1 cellular context compared by ENCODE assay signal in genomic region chr7:1355568-1356340, GRCh38.
TF ChIP-seq lines count a peak whose summit lies in the region.

No MANE protein-coding gene starts in this region.

TF ChIP-seq in WTC11, 78 proteins besides CTCF, POLR2A, EP300 and RAD21 (continued from another document):
- no peak for TF ChIP-seq ZNF532 (CRISPR knock-in tag; IDR thresholded peaks at IDR 0.05; ENCODE audit: borderline replicate concordance)
- no peak for TF ChIP-seq NR2C2 (CRISPR knock-in tag; IDR thresholded peaks at IDR 0.05)
- TF ChIP-seq E2F1 (CRISPR knock-in tag; IDR thresholded peaks at IDR 0.05) = no peak
- no peak for TF ChIP-seq ZNF263 (CRISPR knock-in tag; IDR thresholded peaks at IDR 0.05; ENCODE audit: low read depth)
